Comparison of ENCODE assay signal across 18 cellular contexts in genomic region chr19:19649159-19649558, GRCh38.
"Had no signal": no experiment of that assay in that cellular context is flagged by ENCODE, and none has a peak within 500 bp of the region (broad histone marks: within the 10 kb centered on the region; RNA-seq: fewer than 3 reads in every experiment).

No MANE protein-coding gene starts in this region.

- H3K27me3 ChIP-seq: pancreas, stomach, testis, upper lobe of left lung had no signal

- H3K27me3 Mint-ChIP-seq: brain; central memory CD8-positive, alpha-beta T cell had no signal

- H3K9me3 Mint-ChIP-seq: brain; central memory CD8-positive, alpha-beta T cell; nephron progenitor cell had no signal

- H3K27ac ChIP-seq: epithelial cell of prostate, pancreas, stomach, testis, upper lobe of left lung had no signal

- H3K4me1 Mint-ChIP-seq: brain; central memory CD8-positive, alpha-beta T cell; nephron progenitor cell had no signal

- H3K4me3 Mint-ChIP-seq: brain; central memory CD8-positive, alpha-beta T cell; nephron progenitor cell had no signal

- H3K4me3 ChIP-seq: pancreas, stomach, testis, upper lobe of left lung had no signal

- H3K27ac Mint-ChIP-seq: brain, nephron progenitor cell had no signal

- FAIRE-seq: pancreas had no signal

- ATAC-seq: left ventricle myocardium superior, pancreas, sciatic nerve had no signal

- H3K4me1 ChIP-seq: pancreas, testis had no signal

- H3K9me3 ChIP-seq: pancreas, stomach, testis, upper lobe of left lung had no signal

- DNase-seq: activated CD4-positive, alpha-beta T cell treated with anti-CD3 and anti-CD28 coated beads, Interleukin-2, amount 50 U/mL, for 4 hours; activated CD4-positive, CD25-positive, alpha-beta regulatory T cell treated with anti-CD3 and anti-CD28 coated beads, Interleukin-2, amount 50 U/mL, for 72 hours; activated gamma-delta T cell treated with Interleukin-2 at 50 U/mL for 16 hours; activated T-cell treated with anti-CD3 and anti-CD28 coated beads, Interleukin-2, amount 50 U/mL, for 48 hours; cortex of kidney; effector memory CD4-positive, alpha-beta T cell; foreskin melanocyte; kidney glomerular epithelial cell; left ventricle myocardium superior; nephron progenitor cell; stomach; testis had no signal
